In genomic region chr12:5432011-5432400, GRCh38 we compare ENCODE assay signal across 9 cellular contexts. TPM values are rescaled to one million over a fixed set of nuclear protein-coding genes. Genes with fewer than 3 reads are reported as not detected.
A peak's percentile ranks its signal among the peaks of the same experiment; 100 is the strongest.
DNase-seq lines count a peak whose midpoint lies in the region; ATAC-seq lines count a peak whose summit lies in the region.
"Had no signal": no experiment of that assay in that cellular context is flagged by ENCODE, and none has a peak within 500 bp of the region (broad histone marks: within the 10 kb centered on the region; RNA-seq: fewer than 3 reads in every experiment).

NTF3 (plus strand) TSS chr12:5432108; CDS start chr12:5432325, 217 bp downstream.

- intact Hi-C loops in naive thymus-derived CD4-positive, alpha-beta T cell (cut with micrococcal nuclease): no loop called here

- no peak for ATAC-seq in naive thymus-derived CD4-positive, alpha-beta T cell
- ATAC-seq in HG02870 (IDR thresholded peaks at IDR 0.05; ENCODE audit: unreplicated experiment): no peak

- POLR2A ChIA-PET in naive thymus-derived CD4-positive, alpha-beta T cell (lab: Charles Lee): no interaction called here

- no peak within 1 kb of the TSS for H3K27ac ChIP-seq in naive thymus-derived CD4-positive, alpha-beta T cell (ENCODE audit: low read depth, low read length)
- H3K27ac ChIP-seq: neutrophil had no signal

- peak; percentile 88 for DNase-seq in DMS53 treated with DMSO at 0.1 percent for 48 hours (lab: John Stamatoyannopoulos, UW; ENCODE audit: unreplicated experiment)
- DNase-seq in NAMALWA (ENCODE audit: low spot score): peak; percentile 78
- peak; percentile 80 for DNase-seq in epidermal melanocyte (ENCODE audit: insufficient read length, low spot score)
- no peak for DNase-seq in naive thymus-derived CD4-positive, alpha-beta T cell
- DNase-seq in GM19238 (ENCODE audit: insufficient read length, low spot score): no peak
- DNase-seq in germinal center (ENCODE audit: low spot score): no peak
- no peak for DNase-seq in cerebellar cortex (ENCODE audit: low spot score)

- H3K36me3 Mint-ChIP-seq in naive thymus-derived CD4-positive, alpha-beta T cell: peaks cover 0 to 1% (median 0%) of the 10 kb centered on the region in 5 donors

- H3K4me1 ChIP-seq in naive thymus-derived CD4-positive, alpha-beta T cell (ENCODE audit: control insufficient read depth in 2 of 2, insufficient read depth in 2 of 2, low read length in 2 of 2): no peaks in the 10 kb centered on the region

- CTCF ChIA-PET in naive thymus-derived CD4-positive, alpha-beta T cell (lab: Charles Lee): no interaction called here

- no peaks in the 10 kb centered on the region for H3K9me3 ChIP-seq in naive thymus-derived CD4-positive, alpha-beta T cell (ENCODE audit: control insufficient read depth in 2 of 3, low read length in 3 of 3)
- H3K9me3 ChIP-seq: neutrophil had no signal

- H3K4me3 Mint-ChIP-seq in naive thymus-derived CD4-positive, alpha-beta T cell: peak within 1 kb of the TSS; percentile 39 to 87 (median 74)

- peaks cover 0 to 4% (median 0%) of the 10 kb centered on the region in 11 donors for H3K9me3 Mint-ChIP-seq in naive thymus-derived CD4-positive, alpha-beta T cell

- H3K27me3 Mint-ChIP-seq in naive thymus-derived CD4-positive, alpha-beta T cell: peaks cover 41 to 59% (median 46%) of the 10 kb centered on the region in 5 donors

- no peaks in the 10 kb centered on the region for H3K27me3 ChIP-seq in naive thymus-derived CD4-positive, alpha-beta T cell (ENCODE audit: control insufficient read depth in 2 of 2, insufficient read depth in 2 of 2, low read length in 2 of 2)

- H3K36me3 ChIP-seq in naive thymus-derived CD4-positive, alpha-beta T cell (ENCODE audit: control insufficient read depth in 2 of 3, insufficient read depth in 3 of 3, low read length in 3 of 3): no peaks in the 10 kb centered on the region
- H3K36me3 ChIP-seq: neutrophil had no signal

- H3K27ac Mint-ChIP-seq in naive thymus-derived CD4-positive, alpha-beta T cell: peak within 1 kb of the TSS in 1 of 9 donors; percentile 50

- peaks cover 3 to 23% (median 13%) of the 10 kb centered on the region in 7 donors for H3K4me1 Mint-ChIP-seq in naive thymus-derived CD4-positive, alpha-beta T cell

- no peak within 1 kb of the TSS for H3K4me3 ChIP-seq in naive thymus-derived CD4-positive, alpha-beta T cell (ENCODE audit: low read length)

RNA-seq across cellular contexts. Expression of gene NTF3, which starts in this region (rescaled TPM):
- total RNA-seq in naive thymus-derived CD4-positive, alpha-beta T cell: not detected
- not detected for polyA plus RNA-seq in naive thymus-derived CD4-positive, alpha-beta T cell

Comparison
In these comparisons a context has a peak if more than half of its experiments do, and no peak if none do; other contexts are left out.
1. DNase-seq: peak in DMS53 treated with DMSO at 0.1 percent for 48 hours (single experiment), NAMALWA (single experiment) and epidermal melanocyte (single experiment); none in naive thymus-derived CD4-positive, alpha-beta T cell (0 of 9), GM19238 (single experiment), germinal center (single experiment) and cerebellar cortex (single experiment).